Comparison of ENCODE assay signal across 1 cellular context in the genomic region with DNA sequence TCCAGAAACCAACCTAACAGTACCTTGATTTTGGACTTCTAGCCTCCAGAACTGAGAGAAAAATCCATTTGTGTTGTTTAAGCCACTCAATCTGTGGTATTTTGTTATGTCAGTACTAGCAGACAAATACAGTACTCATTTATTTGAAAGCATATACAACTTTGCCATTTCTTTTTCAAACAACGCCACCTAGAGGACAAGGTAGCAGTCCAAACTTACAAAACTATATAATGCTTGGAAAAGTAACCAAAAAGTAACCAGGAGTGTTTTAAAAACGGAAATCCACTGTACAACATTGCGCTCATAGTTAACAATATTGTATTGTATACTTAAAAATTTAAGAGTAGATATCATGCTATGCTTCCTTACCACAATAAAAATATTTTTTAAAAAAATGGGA.
TF ChIP-seq lines count a peak whose summit lies in the region.

No MANE protein-coding gene starts in this region.

TF ChIP-seq in A549, 52 proteins besides CTCF, POLR2A, EP300 and RAD21 (continued from another document):
- TF ChIP-seq, protein P1, sequence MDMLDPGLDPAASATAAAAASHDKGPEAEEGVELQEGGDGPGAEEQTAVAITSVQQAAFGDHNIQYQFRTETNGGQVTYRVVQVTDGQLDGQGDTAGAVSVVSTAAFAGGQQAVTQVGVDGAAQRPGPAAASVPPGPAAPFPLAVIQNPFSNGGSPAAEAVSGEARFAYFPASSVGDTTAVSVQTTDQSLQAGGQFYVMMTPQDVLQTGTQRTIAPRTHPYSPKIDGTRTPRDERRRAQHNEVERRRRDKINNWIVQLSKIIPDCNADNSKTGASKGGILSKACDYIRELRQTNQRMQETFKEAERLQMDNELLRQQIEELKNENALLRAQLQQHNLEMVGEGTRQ (IDR thresholded peaks at IDR 0.05) = no peak
- TF ChIP-seq CBX8 (IDR thresholded peaks at IDR 0.05) (no peak), HOXA7 (CRISPR knock-in tag; IDR thresholded peaks at IDR 0.05) (no peak), NFE2L2 (conservative IDR thresholded peaks at IDR 0.05; ENCODE audit: low read length) (no peak), ZC3H11A (IDR thresholded peaks at IDR 0.05) (no peak)
- TF ChIP-seq, protein P2, sequence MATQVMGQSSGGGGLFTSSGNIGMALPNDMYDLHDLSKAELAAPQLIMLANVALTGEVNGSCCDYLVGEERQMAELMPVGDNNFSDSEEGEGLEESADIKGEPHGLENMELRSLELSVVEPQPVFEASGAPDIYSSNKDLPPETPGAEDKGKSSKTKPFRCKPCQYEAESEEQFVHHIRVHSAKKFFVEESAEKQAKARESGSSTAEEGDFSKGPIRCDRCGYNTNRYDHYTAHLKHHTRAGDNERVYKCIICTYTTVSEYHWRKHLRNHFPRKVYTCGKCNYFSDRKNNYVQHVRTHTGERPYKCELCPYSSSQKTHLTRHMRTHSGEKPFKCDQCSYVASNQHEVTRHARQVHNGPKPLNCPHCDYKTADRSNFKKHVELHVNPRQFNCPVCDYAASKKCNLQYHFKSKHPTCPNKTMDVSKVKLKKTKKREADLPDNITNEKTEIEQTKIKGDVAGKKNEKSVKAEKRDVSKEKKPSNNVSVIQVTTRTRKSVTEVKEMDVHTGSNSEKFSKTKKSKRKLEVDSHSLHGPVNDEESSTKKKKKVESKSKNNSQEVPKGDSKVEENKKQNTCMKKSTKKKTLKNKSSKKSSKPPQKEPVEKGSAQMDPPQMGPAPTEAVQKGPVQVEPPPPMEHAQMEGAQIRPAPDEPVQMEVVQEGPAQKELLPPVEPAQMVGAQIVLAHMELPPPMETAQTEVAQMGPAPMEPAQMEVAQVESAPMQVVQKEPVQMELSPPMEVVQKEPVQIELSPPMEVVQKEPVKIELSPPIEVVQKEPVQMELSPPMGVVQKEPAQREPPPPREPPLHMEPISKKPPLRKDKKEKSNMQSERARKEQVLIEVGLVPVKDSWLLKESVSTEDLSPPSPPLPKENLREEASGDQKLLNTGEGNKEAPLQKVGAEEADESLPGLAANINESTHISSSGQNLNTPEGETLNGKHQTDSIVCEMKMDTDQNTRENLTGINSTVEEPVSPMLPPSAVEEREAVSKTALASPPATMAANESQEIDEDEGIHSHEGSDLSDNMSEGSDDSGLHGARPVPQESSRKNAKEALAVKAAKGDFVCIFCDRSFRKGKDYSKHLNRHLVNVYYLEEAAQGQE (IDR thresholded peaks at IDR 0.05) = no peak
- TF ChIP-seq, protein P3, sequence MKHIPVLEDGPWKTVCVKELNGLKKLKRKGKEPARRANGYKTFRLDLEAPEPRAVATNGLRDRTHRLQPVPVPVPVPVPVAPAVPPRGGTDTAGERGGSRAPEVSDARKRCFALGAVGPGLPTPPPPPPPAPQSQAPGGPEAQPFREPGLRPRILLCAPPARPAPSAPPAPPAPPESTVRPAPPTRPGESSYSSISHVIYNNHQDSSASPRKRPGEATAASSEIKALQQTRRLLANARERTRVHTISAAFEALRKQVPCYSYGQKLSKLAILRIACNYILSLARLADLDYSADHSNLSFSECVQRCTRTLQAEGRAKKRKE (CRISPR knock-in tag; IDR thresholded peaks at IDR 0.05; ENCODE audit: low read depth) = no peak
